Comparison of ENCODE assay signal across 9 cellular contexts in genomic region chr21:45643021-45643980, GRCh38. TPM values are rescaled to one million over a fixed set of nuclear protein-coding genes. Genes with fewer than 3 reads are reported as not detected.
A peak's percentile ranks its signal among the peaks of the same experiment; 100 is the strongest.
DNase-seq lines count a peak whose midpoint lies in the region; ATAC-seq and TF ChIP-seq lines count a peak whose summit lies in the region.
"Had no signal": no experiment of that assay in that cellular context is flagged by ENCODE, and none has a peak within 500 bp of the region (broad histone marks: within the 10 kb centered on the region; RNA-seq: fewer than 3 reads in every experiment).

PCBP3 (plus strand) TSS chr21:45643725; CDS start chr21:45850086, 206,361 bp downstream.

- H3K27ac ChIP-seq in foreskin keratinocyte (no peak within 1 kb of the TSS), neuronal stem cell (replicated peaks; ENCODE audit: low read length) (no peak within 1 kb of the TSS)

- WGBS in neuronal stem cell (ENCODE audit: extremely low coverage in 2 of 2, insufficient read length in 2 of 2, insufficient replicate concordance in 1 of 2), 2 donors = no CpG with 5 or more reads among the region's 120 CpGs

- H3K27me3 ChIP-seq in foreskin keratinocyte (peaks cover 30% of the 10 kb centered on the region), neuronal stem cell (ENCODE audit: control insufficient read depth in 3 of 3, insufficient read depth in 3 of 3, low read depth in 1 of 3, low read length in 3 of 3) (peaks cover 4 to 59% (median 35%) of the 10 kb centered on the region in 3 experiments)

- H3K4me1 ChIP-seq in foreskin keratinocyte (no peaks in the 10 kb centered on the region), neuronal stem cell (ENCODE audit: control insufficient read depth in 2 of 2, insufficient read depth in 1 of 2, low read depth in 1 of 2, low read length in 2 of 2) (peaks cover 0 to 4% of the 10 kb centered on the region in 2 donors)

- no peaks in the 10 kb centered on the region for H3K36me3 ChIP-seq in neuronal stem cell (replicated peaks in 1 of 2; ENCODE audit: control insufficient read depth in 2 of 2, insufficient read depth in 2 of 2, low read length in 2 of 2)

- peaks cover 34% of the 10 kb centered on the region for H3K27me3 Mint-ChIP-seq in stimulated activated naive CD8-positive, alpha-beta T cell treated with anti-CD3 and anti-CD28 coated beads, Interleukin-15, amount 100 ng/mL, for 72 hours

- peak within 1 kb of the TSS; percentile 56 for H2AK5ac ChIP-seq in neuronal stem cell (ENCODE audit: low read depth, low read length)

- H3K14ac ChIP-seq in neuronal stem cell (ENCODE audit: low read length) = no peak within 1 kb of the TSS

- H3K27ac Mint-ChIP-seq in stimulated activated naive CD8-positive, alpha-beta T cell treated with anti-CD3 and anti-CD28 coated beads, Interleukin-15, amount 100 ng/mL, for 72 hours = peak within 1 kb of the TSS in 1 of 2 donors; percentile 57

- peak within 1 kb of the TSS; percentile 64 for H3K18ac ChIP-seq in neuronal stem cell (ENCODE audit: low read length)

- H3K23ac ChIP-seq in neuronal stem cell (ENCODE audit: low read depth, low read length, poor library complexity) = no peak within 1 kb of the TSS

- H3K4ac ChIP-seq in neuronal stem cell (ENCODE audit: low read length) = no peak within 1 kb of the TSS

- H2BK12ac ChIP-seq in neuronal stem cell (ENCODE audit: low read length) = no peak within 1 kb of the TSS

- peaks cover 0 to under 1% of the 10 kb centered on the region in 2 donors for H3K9me3 ChIP-seq in neuronal stem cell (replicated peaks in 1 of 2; ENCODE audit: control insufficient read depth in 2 of 2, insufficient read depth in 1 of 2, low read depth in 1 of 2, low read length in 2 of 2)

- H3K4me3 Mint-ChIP-seq in stimulated activated naive CD8-positive, alpha-beta T cell treated with anti-CD3 and anti-CD28 coated beads, Interleukin-15, amount 100 ng/mL, for 72 hours = peak within 1 kb of the TSS; percentile 59 to 75

- no peak within 1 kb of the TSS for H3K9ac ChIP-seq in neuronal stem cell (ENCODE audit: low read depth, low read length, poor library complexity)

- peak within 1 kb of the TSS; percentile 83 for H2AFZ ChIP-seq in neuronal stem cell (ENCODE audit: low read length)

- peaks cover 1% of the 10 kb centered on the region for H3K79me1 ChIP-seq in neuronal stem cell (ENCODE audit: low read depth, low read length)

- ATAC-seq in GM21515 (IDR thresholded peaks at IDR 0.05; ENCODE audit: unreplicated experiment) (peak; percentile 61), foreskin keratinocyte (peak; percentile 75)
- peak; percentile 88 for ATAC-seq in stimulated activated naive CD8-positive, alpha-beta T cell treated with anti-CD3 and anti-CD28 coated beads, Interleukin-15, amount 100 ng/mL, for 72 hours
- ATAC-seq: Panc1 had no signal

- H2BK120ac ChIP-seq in neuronal stem cell (ENCODE audit: low read depth, low read length) = no peak within 1 kb of the TSS

- H3K4me3 ChIP-seq in neuronal stem cell (ENCODE audit: low read length in 2 of 2) = peak within 1 kb of the TSS; percentile 38 to 84

- H3K9me3 Mint-ChIP-seq in stimulated activated naive CD8-positive, alpha-beta T cell treated with anti-CD3 and anti-CD28 coated beads, Interleukin-15, amount 100 ng/mL, for 72 hours = peaks cover 4 to 10% of the 10 kb centered on the region in 2 donors

- H2BK15ac ChIP-seq in neuronal stem cell (ENCODE audit: low read length) = no peak within 1 kb of the TSS

- H3K4me2 ChIP-seq in neuronal stem cell (ENCODE audit: insufficient read depth, low read length, poor library complexity, severe bottlenecking) = peak within 1 kb of the TSS; percentile 86

- no peak within 1 kb of the TSS for H2BK5ac ChIP-seq in neuronal stem cell (ENCODE audit: low read length)

- TF ChIP-seq CTCF in foreskin keratinocyte (conservative IDR thresholded peaks at IDR 0.05) = no peak

- DNase-seq in COLO829 (ENCODE audit: low spot score) (peak; percentile 91), KG1 (lab: John Stamatoyannopoulos, UW) (peak; percentile 86), SIG-M5 (lab: John Stamatoyannopoulos, UW) (peak; percentile 65), foreskin keratinocyte (peak; percentile 32 to 61), neuronal stem cell (ENCODE audit: low spot score) (peak; percentile 94)
- DNase-seq in activated effector memory CD4-positive, alpha-beta T cell treated with anti-CD3 and anti-CD28 coated beads, Interleukin-2, amount 50 U/mL, for 16 hours = peak; percentile 97
- DNase-seq in stimulated activated naive CD8-positive, alpha-beta T cell treated with anti-CD3 and anti-CD28 coated beads, Interleukin-15, amount 100 ng/mL, for 72 hours = peak; percentile 97

- H4K8ac ChIP-seq in neuronal stem cell (ENCODE audit: low read depth, low read length) = no peak within 1 kb of the TSS

- peaks cover 21% of the 10 kb centered on the region for H3K4me1 Mint-ChIP-seq in stimulated activated naive CD8-positive, alpha-beta T cell treated with anti-CD3 and anti-CD28 coated beads, Interleukin-15, amount 100 ng/mL, for 72 hours

- no peak within 1 kb of the TSS for H4K91ac ChIP-seq in neuronal stem cell (ENCODE audit: low read depth, low read length, poor library complexity)

RNA-seq across cellular contexts. Expression of gene PCBP3, which starts in this region (rescaled TPM):
- total RNA-seq in foreskin keratinocyte = 0.32 and 0.44 TPM in 2 replicates
- polyA plus RNA-seq in foreskin keratinocyte = 0.19 and 0.47 TPM in 2 replicates
- 6.9 TPM for polyA plus RNA-seq in neuronal stem cell (2013, experiment 1 of 2)
- 6.2 TPM for polyA plus RNA-seq in neuronal stem cell (2013, experiment 2 of 2)

Comparison
In these comparisons a context has a peak if more than half of its experiments do, and no peak if none do; other contexts are left out.
1. Peak in DNase-seq and ATAC-seq in foreskin keratinocyte; RNA of the gene not detected or under 1 TPM.
2. DNase-seq: peak in every context shown above with its lines; median percentile 97 in activated effector memory CD4-positive, alpha-beta T cell treated with anti-CD3 and anti-CD28 coated beads, Interleukin-2, amount 50 U/mL, for 16 hours; 97 in stimulated activated naive CD8-positive, alpha-beta T cell treated with anti-CD3 and anti-CD28 coated beads, Interleukin-15, amount 100 ng/mL, for 72 hours; 94 in neuronal stem cell; 91 in COLO829; 86 in KG1; 65 in SIG-M5; 46 in foreskin keratinocyte.